ENCODE assay signal across 8 cellular contexts in the genomic region with DNA sequence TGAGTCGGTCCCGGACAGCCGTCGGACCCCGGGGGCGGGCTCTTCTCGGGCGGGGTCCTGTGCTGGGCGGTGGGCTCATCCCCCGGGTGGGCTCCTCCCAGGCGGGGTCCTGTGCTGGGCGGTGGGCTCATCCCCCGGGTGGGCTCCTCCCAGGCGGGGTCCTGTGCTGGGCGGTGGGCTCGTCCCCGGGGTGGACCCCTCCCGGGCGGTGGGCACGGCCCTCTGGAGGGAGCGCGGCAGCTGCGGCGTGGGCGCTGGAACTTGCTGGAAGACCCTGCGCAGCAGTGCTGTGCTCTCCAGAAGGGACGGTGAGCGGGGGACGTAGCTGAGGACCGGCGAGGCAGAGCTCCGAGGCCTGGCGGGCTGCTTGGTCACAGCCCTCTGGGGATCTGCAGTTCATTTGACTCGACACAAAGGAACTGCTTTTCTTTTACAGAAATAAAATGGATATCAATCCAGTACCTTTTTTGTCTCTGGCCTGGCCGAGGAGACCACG. TPM values are rescaled to one million over a fixed set of nuclear protein-coding genes. Genes with fewer than 3 reads are reported as not detected.
A peak's percentile ranks its signal among the peaks of the same experiment; 100 is the strongest.
DNase-seq lines count a peak whose midpoint lies in the region; ATAC-seq and TF ChIP-seq lines count a peak whose summit lies in the region.

No MANE protein-coding gene starts in this region.

- no peak overlapping the region for H2AFZ ChIP-seq in neuron (ENCODE audit: low read depth, low read length)

- H3K27me3 ChIP-seq in SJCRH30 = no peaks in the 10 kb centered on the region
- no peaks in the 10 kb centered on the region for H3K27me3 ChIP-seq in neuron (ENCODE audit: insufficient read depth, low read length)

- H3K4me1 ChIP-seq in SJCRH30 = peaks cover 35% of the 10 kb centered on the region
- H3K4me1 ChIP-seq in neuron (ENCODE audit: insufficient read depth, low read length) = peaks cover 51% of the 10 kb centered on the region

- H3K27ac ChIP-seq in SJCRH30 = peak overlapping the region; percentile 89

- ATAC-seq in HG02623 (IDR thresholded peaks at IDR 0.05; ENCODE audit: unreplicated experiment) = no peak

- H3K9me3 ChIP-seq in SJCRH30 (replicated peaks) (no peaks in the 10 kb centered on the region), neuron (ENCODE audit: low read length) (no peaks in the 10 kb centered on the region)

- no peaks in the 10 kb centered on the region for H3K36me3 ChIP-seq in SJCRH30
- H3K36me3 ChIP-seq in neuron (ENCODE audit: insufficient read depth, low read length) = no peaks in the 10 kb centered on the region

- TF ChIP-seq CTCF in GM12864 (IDR thresholded peaks at IDR 0.05; ENCODE audit: low read depth, low read length, missing control alignments) (no peak), fibroblast of villous mesenchyme (IDR thresholded peaks at IDR 0.05; ENCODE audit: insufficient read depth, low read depth, low read length) (no peak)

- peak overlapping the region; percentile 49; the same call in 1 of the 2 replicates for H3K4me3 ChIP-seq in GM12864 (ENCODE audit: low read depth, low read length)
- peak overlapping the region; percentile 82 for H3K4me3 ChIP-seq in SJCRH30
- H3K4me3 ChIP-seq in fibroblast of villous mesenchyme (ENCODE audit: low read depth, low read length) = peak overlapping the region; percentile 88
- peak overlapping the region; percentile 71 for H3K4me3 ChIP-seq in neuron (ENCODE audit: low read length)

- DNase-seq in GM12864 (ENCODE audit: low read depth) (no peak), SJCRH30 (peak; percentile 62 to 63), fibroblast of villous mesenchyme (ENCODE audit: low read depth) (peak; percentile 24), A172 (ENCODE audit: low spot score) (no peak), RKO (ENCODE audit: low spot score) (no peak), germinal center (ENCODE audit: low spot score) (no peak)

RNA-seq across cellular contexts. Expression of gene JAM3, which starts 0.6 kb away (rescaled TPM):
- total RNA-seq in SJCRH30 (2014; rRNA removed; shearing (Covaris generic)) = 152 and 155 TPM in 2 replicates
- 39.6 and 48.8 TPM in 2 replicates for total RNA-seq in fibroblast of villous mesenchyme
- total RNA-seq in A172 (2014; rRNA removed; shearing (Covaris generic)) = 43.0 and 47.2 TPM in 2 replicates

Comparison
In these comparisons a context has a peak if more than half of its experiments do, and no peak if none do; other contexts are left out.
1. DNase-seq: peak in SJCRH30 (2 of 2) and fibroblast of villous mesenchyme (single experiment); none in GM12864 (single experiment), A172 (single experiment), RKO (single experiment) and germinal center (single experiment).
2. Peak in every context shown above with its lines, with median percentiles within 50 percentile points of each other: H3K4me3 ChIP-seq.